Comparison of ENCODE assay signal across 26 cellular contexts in the genomic region with DNA sequence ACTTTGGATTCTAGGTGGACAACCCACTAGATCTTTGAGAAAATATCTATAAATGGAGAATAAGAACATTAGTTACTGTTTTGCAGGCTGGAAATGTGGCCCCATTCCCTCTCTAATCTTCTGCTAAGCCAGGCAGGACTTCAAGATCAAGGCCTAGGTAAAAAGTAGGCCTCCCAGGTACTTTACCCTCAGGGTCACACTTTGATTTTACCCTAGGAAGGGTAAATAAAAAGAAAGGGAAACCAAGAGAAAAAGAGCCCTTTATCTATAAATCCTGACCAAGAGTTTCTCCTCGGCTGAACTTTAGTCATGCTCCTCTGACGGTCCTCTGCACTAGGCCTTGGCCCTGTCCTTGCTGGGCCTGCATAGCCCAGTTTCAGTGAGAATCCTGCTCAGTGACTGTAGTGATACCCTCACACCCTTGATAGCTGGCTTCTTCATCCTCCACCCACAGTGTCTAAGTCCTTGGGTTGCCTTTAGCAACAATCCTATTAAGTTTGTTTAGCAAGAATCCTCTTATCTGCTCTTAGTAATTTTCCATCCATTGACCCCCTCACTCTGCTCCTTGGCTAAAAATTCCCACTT. TPM values are rescaled to one million over a fixed set of nuclear protein-coding genes. Genes with fewer than 3 reads are reported as not detected.
DNase-seq lines count a peak whose midpoint lies in the region; ATAC-seq and TF ChIP-seq lines count a peak whose summit lies in the region.
"Had no signal": no experiment of that assay in that cellular context is flagged by ENCODE, and none has a peak within 500 bp of the region (broad histone marks: within the 10 kb centered on the region; RNA-seq: fewer than 3 reads in every experiment).

No MANE protein-coding gene starts in this region.

- no peaks in the 10 kb centered on the region for H3K4me1 ChIP-seq in left lung
- no peaks in the 10 kb centered on the region for H3K4me1 ChIP-seq in smooth muscle cell (ENCODE audit: low read depth)
- H3K4me1 ChIP-seq in esophagus muscularis mucosa, result peaks cover 0 to 7% (median 3%) of the 10 kb centered on the region in 4 donors
- H3K4me1 ChIP-seq: colonic mucosa, suprapubic skin, upper lobe of right lung had no signal

- intact Hi-C loops in Right ventricle myocardium superior (cut with DNase I) (loop anchor here (5.0 kb wide), 1 partner anchor 143 kb away; no protein-coding TSS in a partner anchor), cardiac septum (cut with DNase I) (loop anchor here (5.0 kb wide), 1 partner anchor 78 kb away; no protein-coding TSS in a partner anchor), left lung (cut with DNase I) (no loop called here), esophagus muscularis mucosa (cut with DNase I) (loop anchor here (5.0 kb wide), 1 partner anchor 148 kb away; no protein-coding TSS in a partner anchor)

- H3K36me3 ChIP-seq in left lung (no peaks in the 10 kb centered on the region), smooth muscle cell (ENCODE audit: low read depth) (no peaks in the 10 kb centered on the region), esophagus muscularis mucosa (no peaks in the 10 kb centered on the region)
- H3K36me3 ChIP-seq: cardiac muscle cell, colonic mucosa, suprapubic skin, upper lobe of right lung had no signal

- no peaks in the 10 kb centered on the region for H3K79me2 ChIP-seq in smooth muscle cell (ENCODE audit: low read depth)

- H3K9me3 ChIP-seq in left lung (no peaks in the 10 kb centered on the region), smooth muscle cell (replicated peaks; ENCODE audit: low read depth) (no peaks in the 10 kb centered on the region), esophagus muscularis mucosa (no peaks in the 10 kb centered on the region)
- H3K9me3 ChIP-seq: colonic mucosa, suprapubic skin, upper lobe of right lung had no signal

- ATAC-seq in Right ventricle myocardium superior (ENCODE audit: poor library complexity) (peak; percentile 26), left lung (peak; percentile 27), GM19328 (IDR thresholded peaks at IDR 0.05; ENCODE audit: unreplicated experiment) (no peak)
- ATAC-seq: activated CD8-positive, alpha-beta T cell treated with anti-CD3 and anti-CD28 coated beads, Interleukin-2, amount 10 ng/mL, durations not matched to agents 7 days and 5 days; upper lobe of right lung had no signal

- TF ChIP-seq CTCF in left lung (IDR thresholded peaks at IDR 0.05), result no peak
- TF ChIP-seq CTCF in smooth muscle cell (IDR thresholded peaks at IDR 0.05; ENCODE audit: borderline replicate concordance, insufficient read depth, poor library complexity, severe bottlenecking), result no peak
- no peak for TF ChIP-seq CTCF in esophagus muscularis mucosa (IDR thresholded peaks at IDR 0.05)

- no peak for TF ChIP-seq POLR2A in esophagus muscularis mucosa (IDR thresholded peaks at IDR 0.05; ENCODE audit: low read depth)

- H2AFZ ChIP-seq in smooth muscle cell (ENCODE audit: low read depth), result peak overlapping the region; percentile 68

- H4K20me1 ChIP-seq in smooth muscle cell (ENCODE audit: low read depth), result no peaks in the 10 kb centered on the region

- WGBS in smooth muscle cell (ENCODE audit: low lambda C conversion rate), result 42% methylated on average over 2 of the region's 2 CpGs
- 79% methylated on average over 2 of the region's 2 CpGs for WGBS in esophagus muscularis mucosa

- H3K9ac ChIP-seq in smooth muscle cell (ENCODE audit: low read depth), result no peak overlapping the region

- H3K4me2 ChIP-seq in smooth muscle cell, result no peak overlapping the region

- TF ChIP-seq EP300 in esophagus muscularis mucosa (IDR thresholded peaks at IDR 0.05), result no peak

- DNase-seq in Right ventricle myocardium superior (no peak), cardiac septum (ENCODE audit: low spot score) (no peak), NCI-H82 treated with DMSO at 0.1 percent for 48 hours (lab: John Stamatoyannopoulos, UW; ENCODE audit: unreplicated experiment) (peak; percentile 97), left lung (no peak), smooth muscle cell (lab: John Stamatoyannopoulos, UW; ENCODE audit: unreplicated experiment) (no peak), HK-2 (ENCODE audit: unreplicated experiment) (no peak), esophagus muscularis mucosa (ENCODE audit: extremely low spot score) (no peak)
- DNase-seq: activated CD8-positive, alpha-beta T cell treated with anti-CD3 and anti-CD28 coated beads, Interleukin-2, amount 10 ng/mL, durations not matched to agents 7 days and 5 days; activated T-cell treated with anti-CD3 and anti-CD28 coated beads for 4 hours; anterior cingulate cortex; colonic mucosa; effector CD8-positive, alpha-beta T cell; H9; Karpas-422; midbrain; naive B cell; NCI-H1436; NCI-H2081 treated with DMSO at 0.1 percent for 48 hours; NCI-H446; nucleus accumbens; stimulated activated naive CD4-positive, alpha-beta T cell; upper lobe of right lung had no signal

- H3K27ac ChIP-seq in left lung (no peak overlapping the region), smooth muscle cell (ENCODE audit: low read depth) (peak overlapping the region; percentile 20), esophagus muscularis mucosa (replicated peaks in 1 of 4) (no peak overlapping the region)
- H3K27ac ChIP-seq: cardiac muscle cell, colonic mucosa, skin epidermis, suprapubic skin, upper lobe of right lung had no signal

- H3K4me3 ChIP-seq in left lung (no peak overlapping the region), smooth muscle cell (no peak overlapping the region), esophagus muscularis mucosa (no peak overlapping the region)
- H3K4me3 ChIP-seq: cardiac muscle cell, colonic mucosa, skin epidermis, suprapubic skin, upper lobe of right lung had no signal

- no peaks in the 10 kb centered on the region for H3F3A ChIP-seq in smooth muscle cell (ENCODE audit: low read depth)

- H3K27me3 ChIP-seq in left lung (no peaks in the 10 kb centered on the region), smooth muscle cell (ENCODE audit: low read depth) (no peaks in the 10 kb centered on the region), esophagus muscularis mucosa (no peaks in the 10 kb centered on the region)
- H3K27me3 ChIP-seq: cardiac muscle cell, colonic mucosa, suprapubic skin, upper lobe of right lung had no signal

RNA-seq across cellular contexts. Expression of a gene that starts 20.4 kb away (rescaled TPM):
- total RNA-seq in Right ventricle myocardium superior (41.2 TPM), cardiac septum (46.1 TPM), left lung (10 to 100 TPM; 80.5 to 85.6 TPM), smooth muscle cell (19.6 and 28.4 TPM in 2 replicates), esophagus muscularis mucosa (10 to 100 TPM; 47.0 to 60.2 (median 53.6) TPM)
- polyA plus RNA-seq in smooth muscle cell, result 8.5 and 14.3 TPM in 2 replicates

Comparison
In these comparisons a context has a peak if more than half of its experiments do, and no peak if none do; other contexts are left out.
1. intact Hi-C loops: an anchor here in Right ventricle myocardium superior (5.0 kb wide), cardiac septum (5.0 kb wide) and esophagus muscularis mucosa (5.0 kb wide); none called in left lung.